Comparison of ENCODE assay signal across 19 cellular contexts in the genomic region with DNA sequence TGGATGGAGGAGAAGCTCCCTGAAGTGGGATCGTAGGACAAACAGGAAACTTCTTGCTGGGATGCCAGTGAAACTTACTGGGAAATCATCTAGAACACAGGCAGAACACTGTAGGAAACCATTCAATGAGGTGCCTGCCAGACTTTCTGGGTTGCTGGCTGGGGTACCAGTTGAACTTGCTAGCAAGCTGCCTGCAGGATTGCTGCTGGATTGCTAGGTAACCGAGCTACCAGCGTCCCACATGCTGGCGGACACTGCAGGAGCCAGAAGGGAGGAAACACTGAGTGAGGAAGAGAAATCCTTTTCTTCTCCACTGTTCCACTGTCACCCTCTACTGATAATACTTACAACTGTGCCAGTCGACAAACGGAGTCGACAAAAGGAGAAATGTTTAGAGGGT.
DNase-seq lines count a peak whose midpoint lies in the region; ATAC-seq and TF ChIP-seq lines count a peak whose summit lies in the region.
"Had no signal": no experiment of that assay in that cellular context is flagged by ENCODE, and none has a peak within 500 bp of the region (broad histone marks: within the 10 kb centered on the region; RNA-seq: fewer than 3 reads in every experiment).

No MANE protein-coding gene starts in this region.

- CTCF ChIA-PET in WTC11 (lab: Charles Lee) = interaction anchor here (0.7 to 1.4 kb wide), 3 partner anchors 24 to 395 kb away, joined by 3 to 5 read pairs (median 4); no protein-coding TSS in a partner anchor

- H3K4me2 ChIP-seq in GM23338 = no peak overlapping the region

- H3K9me3 Mint-ChIP-seq in GM23338 (no peaks in the 10 kb centered on the region; the same call in 2 of the 3 replicates), WTC11 (peaks cover 13% of the 10 kb centered on the region)
- peaks cover 2% of the 10 kb centered on the region for H3K9me3 Mint-ChIP-seq in activated naive CD8-positive, alpha-beta T cell treated with anti-CD3 and anti-CD28 coated beads for 36 hours
- peaks cover 5 to 11% of the 10 kb centered on the region in 2 donors for H3K9me3 Mint-ChIP-seq in effector memory CD8-positive, alpha-beta T cell

- no peaks in the 10 kb centered on the region for H3K36me3 Mint-ChIP-seq in GM23338 (ENCODE audit: low read depth)
- no peaks in the 10 kb centered on the region for H3K36me3 Mint-ChIP-seq in WTC11
- H3K36me3 Mint-ChIP-seq in activated naive CD8-positive, alpha-beta T cell treated with anti-CD3 and anti-CD28 coated beads for 36 hours = no peaks in the 10 kb centered on the region
- H3K36me3 Mint-ChIP-seq in effector memory CD8-positive, alpha-beta T cell (ENCODE audit: insufficient read depth) = no peaks in the 10 kb centered on the region
- H3K36me3 Mint-ChIP-seq: CD4-positive, CD25-positive, alpha-beta regulatory T cell had no signal

- H4K20me1 ChIP-seq in GM23338 (replicated peaks; ENCODE audit: insufficient read depth) = no peaks in the 10 kb centered on the region

- no peak overlapping the region for H3K4me3 Mint-ChIP-seq in GM23338
- H3K4me3 Mint-ChIP-seq in WTC11 = no peak overlapping the region
- no peak overlapping the region for H3K4me3 Mint-ChIP-seq in activated naive CD8-positive, alpha-beta T cell treated with anti-CD3 and anti-CD28 coated beads for 36 hours
- no peak overlapping the region for H3K4me3 Mint-ChIP-seq in effector memory CD8-positive, alpha-beta T cell
- H3K4me3 Mint-ChIP-seq: CD4-positive, CD25-positive, alpha-beta regulatory T cell had no signal

- H3F3A ChIP-seq in GM23338 (replicated peaks; ENCODE audit: low read depth) = no peaks in the 10 kb centered on the region

- no peaks in the 10 kb centered on the region; the same call in 1 of the 2 replicates for H3K9me2 ChIP-seq in GM23338 (ENCODE audit: insufficient read depth)

- H3K79me2 ChIP-seq in GM23338 (replicated peaks; ENCODE audit: insufficient read depth) = no peaks in the 10 kb centered on the region

- H3K4me1 ChIP-seq in GM23338 (ENCODE audit: insufficient read depth) = no peaks in the 10 kb centered on the region

- TF ChIP-seq CTCF in GM23338 (conservative IDR thresholded peaks at IDR 0.05; ENCODE audit: low read depth in 2 of 2) (0 out of 4 replicates have a peak, but pooled peaks of 1 of the 2 experiments have one; percentile 7), WTC11 (IDR thresholded peaks at IDR 0.05) (no peak)

- DNase-seq in GM23338 (ENCODE audit: low spot score) (peak; percentile 25), WTC11 (ENCODE audit: low spot score) (peak; percentile 18), iPS-NIHi7 (ENCODE audit: extremely low spot score) (peak; percentile 20), substantia nigra (lab: John Stamatoyannopoulos, UW) (peak in 26 of 49 donors; percentile 1 to 39 (median 9))
- no peak for DNase-seq in activated naive CD8-positive, alpha-beta T cell treated with anti-CD3 and anti-CD28 coated beads for 36 hours
- no peak for DNase-seq in effector memory CD8-positive, alpha-beta T cell
- DNase-seq: CD4-positive, CD25-positive, alpha-beta regulatory T cell; COR-L47; DMS79; GM23248; HCEC 1CT; KBM-7; NCI-H1092 treated with DMSO at 0.1 percent for 48 hours; NCI-H1694; NCI-H2081; NCI-H2171 treated with DMSO at 0.1 percent for 48 hours; NCI-H524 treated with DMSO at 0.1 percent for 48 hours; Right ventricle myocardium superior had no signal

- H3K4me1 Mint-ChIP-seq in GM23338 (peaks cover 8% of the 10 kb centered on the region; the same call in 2 of the 3 replicates), WTC11 (peaks cover 4% of the 10 kb centered on the region; the same call in 1 of the 2 replicates)
- no peaks in the 10 kb centered on the region for H3K4me1 Mint-ChIP-seq in activated naive CD8-positive, alpha-beta T cell treated with anti-CD3 and anti-CD28 coated beads for 36 hours
- no peaks in the 10 kb centered on the region for H3K4me1 Mint-ChIP-seq in effector memory CD8-positive, alpha-beta T cell (ENCODE audit: low read depth in 2 of 2)

- ATAC-seq in GM23338 = peak; percentile 79
- peak; percentile 68 for ATAC-seq in WTC11
- ATAC-seq in GM18520 (IDR thresholded peaks at IDR 0.05; ENCODE audit: unreplicated experiment) = no peak
- ATAC-seq in effector memory CD8-positive, alpha-beta T cell (replicated peaks) = no peak

- no peaks in the 10 kb centered on the region for H3K27me3 ChIP-seq in GM23338 (ENCODE audit: insufficient read depth)

- H3K4me3 ChIP-seq in GM23338 = no peak overlapping the region
- H3K4me3 ChIP-seq: GM23248 had no signal

- H3K27ac ChIP-seq in GM23338 (ENCODE audit: low read depth) (no peak overlapping the region), substantia nigra (ENCODE audit: low read depth, low read length, poor library complexity, severe bottlenecking) (no peak overlapping the region)
- H3K27ac ChIP-seq: GM23248 had no signal

- POLR2A ChIA-PET in WTC11 (lab: Charles Lee) = no interaction called here

- peak overlapping the region; percentile 19; the same call in 1 of the 2 replicates for H2AFZ ChIP-seq in GM23338
- H2AFZ ChIP-seq: GM23248 had no signal

- H3K27me3 Mint-ChIP-seq in GM23338 (ENCODE audit: insufficient read depth, low read depth, poor library complexity) (peaks cover 2% of the 10 kb centered on the region), WTC11 (ENCODE audit: low read depth) (no peaks in the 10 kb centered on the region)
- no peaks in the 10 kb centered on the region for H3K27me3 Mint-ChIP-seq in activated naive CD8-positive, alpha-beta T cell treated with anti-CD3 and anti-CD28 coated beads for 36 hours
- H3K27me3 Mint-ChIP-seq in effector memory CD8-positive, alpha-beta T cell = no peaks in the 10 kb centered on the region
- H3K27me3 Mint-ChIP-seq: CD4-positive, CD25-positive, alpha-beta regulatory T cell had no signal

- no peak overlapping the region for H3K27ac Mint-ChIP-seq in GM23338
- H3K27ac Mint-ChIP-seq in WTC11 = no peak overlapping the region
- H3K27ac Mint-ChIP-seq in activated naive CD8-positive, alpha-beta T cell treated with anti-CD3 and anti-CD28 coated beads for 36 hours = no peak overlapping the region
- no peak overlapping the region for H3K27ac Mint-ChIP-seq in effector memory CD8-positive, alpha-beta T cell
- H3K27ac Mint-ChIP-seq: CD4-positive, CD25-positive, alpha-beta regulatory T cell had no signal

- H3K36me3 ChIP-seq in GM23338 (ENCODE audit: insufficient read depth) = no peaks in the 10 kb centered on the region

TF ChIP-seq in GM23338, 12 proteins besides CTCF, POLR2A, EP300 and RAD21 (continues in another document):
- TF ChIP-seq ZNF114 (CRISPR knock-in tag; IDR thresholded peaks at IDR 0.05) (no peak), STAT1 (IDR thresholded peaks at IDR 0.05; ENCODE audit: unreplicated experiment) (no peak), JUNB (IDR thresholded peaks at IDR 0.05; ENCODE audit: unreplicated experiment) (no peak)
- TF ChIP-seq, protein P1, sequence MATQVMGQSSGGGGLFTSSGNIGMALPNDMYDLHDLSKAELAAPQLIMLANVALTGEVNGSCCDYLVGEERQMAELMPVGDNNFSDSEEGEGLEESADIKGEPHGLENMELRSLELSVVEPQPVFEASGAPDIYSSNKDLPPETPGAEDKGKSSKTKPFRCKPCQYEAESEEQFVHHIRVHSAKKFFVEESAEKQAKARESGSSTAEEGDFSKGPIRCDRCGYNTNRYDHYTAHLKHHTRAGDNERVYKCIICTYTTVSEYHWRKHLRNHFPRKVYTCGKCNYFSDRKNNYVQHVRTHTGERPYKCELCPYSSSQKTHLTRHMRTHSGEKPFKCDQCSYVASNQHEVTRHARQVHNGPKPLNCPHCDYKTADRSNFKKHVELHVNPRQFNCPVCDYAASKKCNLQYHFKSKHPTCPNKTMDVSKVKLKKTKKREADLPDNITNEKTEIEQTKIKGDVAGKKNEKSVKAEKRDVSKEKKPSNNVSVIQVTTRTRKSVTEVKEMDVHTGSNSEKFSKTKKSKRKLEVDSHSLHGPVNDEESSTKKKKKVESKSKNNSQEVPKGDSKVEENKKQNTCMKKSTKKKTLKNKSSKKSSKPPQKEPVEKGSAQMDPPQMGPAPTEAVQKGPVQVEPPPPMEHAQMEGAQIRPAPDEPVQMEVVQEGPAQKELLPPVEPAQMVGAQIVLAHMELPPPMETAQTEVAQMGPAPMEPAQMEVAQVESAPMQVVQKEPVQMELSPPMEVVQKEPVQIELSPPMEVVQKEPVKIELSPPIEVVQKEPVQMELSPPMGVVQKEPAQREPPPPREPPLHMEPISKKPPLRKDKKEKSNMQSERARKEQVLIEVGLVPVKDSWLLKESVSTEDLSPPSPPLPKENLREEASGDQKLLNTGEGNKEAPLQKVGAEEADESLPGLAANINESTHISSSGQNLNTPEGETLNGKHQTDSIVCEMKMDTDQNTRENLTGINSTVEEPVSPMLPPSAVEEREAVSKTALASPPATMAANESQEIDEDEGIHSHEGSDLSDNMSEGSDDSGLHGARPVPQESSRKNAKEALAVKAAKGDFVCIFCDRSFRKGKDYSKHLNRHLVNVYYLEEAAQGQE (IDR thresholded peaks at IDR 0.05; ENCODE audit: unreplicated experiment) = no peak

TF ChIP-seq in WTC11, 78 proteins besides CTCF, POLR2A, EP300 and RAD21:
- TF ChIP-seq ZNF317 (CRISPR knock-in tag; IDR thresholded peaks at IDR 0.05; ENCODE audit: borderline replicate concordance, low read depth) = no peak
- TF ChIP-seq ZNF219 (CRISPR knock-in tag; IDR thresholded peaks at IDR 0.05; ENCODE audit: borderline replicate concordance) = no peak
- no peak for TF ChIP-seq SMAD4 (CRISPR knock-in tag; IDR thresholded peaks at IDR 0.05)
- no peak for TF ChIP-seq MYBL2 (CRISPR knock-in tag; IDR thresholded peaks at IDR 0.05)
- TF ChIP-seq USF2 (CRISPR knock-in tag; IDR thresholded peaks at IDR 0.05) = no peak
- TF ChIP-seq ZNF671 (CRISPR knock-in tag; IDR thresholded peaks at IDR 0.05) = no peak
- no peak for TF ChIP-seq ZNF138 (CRISPR knock-in tag; conservative IDR thresholded peaks at IDR 0.05)
- TF ChIP-seq CBFB (CRISPR knock-in tag; IDR thresholded peaks at IDR 0.05; ENCODE audit: low read depth) = no peak
TF ChIP-seq in WTC11: peak in this region for 0.

Comparison
In these comparisons a context has a peak if more than half of its experiments do, and no peak if none do; other contexts are left out.
1. ATAC-seq: peak in GM23338 (single experiment) and WTC11 (single experiment); none in GM18520 (single experiment) and effector memory CD8-positive, alpha-beta T cell (single experiment).
2. DNase-seq: peak in GM23338 (single experiment), WTC11 (single experiment), iPS-NIHi7 (single experiment) and substantia nigra (26 of 49); none in activated naive CD8-positive, alpha-beta T cell treated with anti-CD3 and anti-CD28 coated beads for 36 hours (single experiment) and effector memory CD8-positive, alpha-beta T cell (0 of 3).